15 cellular contexts compared by ENCODE assay signal in genomic region chr1:11279152-11279551, GRCh38.
"Had no signal": no experiment of that assay in that cellular context is flagged by ENCODE, and none has a peak within 500 bp of the region (broad histone marks: within the 10 kb centered on the region; RNA-seq: fewer than 3 reads in every experiment).

No MANE protein-coding gene starts in this region.

- H3K27ac Mint-ChIP-seq: endodermal cell, mesothelial cell of epicardium, type B pancreatic cell had no signal

- H3K27ac ChIP-seq: dorsolateral prefrontal cortex, gastroesophageal sphincter, lower lobe of right lung, ovary had no signal

- ATAC-seq: gastroesophageal sphincter; heart right ventricle; left cardiac atrium; lower lobe of right lung; sciatic nerve; stimulated activated naive CD8-positive, alpha-beta T cell treated with anti-CD3 and anti-CD28 coated beads, Interleukin-15, amount 100 ng/mL, for 72 hours had no signal

- H3K4me3 Mint-ChIP-seq: activated CD4-positive, alpha-beta memory T cell treated with anti-CD3 and anti-CD28 coated beads, Interleukin-2, amount 10 ng/mL, durations not matched to agents 7 days and 5 days; endodermal cell; mesothelial cell of epicardium; type B pancreatic cell had no signal

- H3K27me3 ChIP-seq: dorsolateral prefrontal cortex, gastroesophageal sphincter, heart right ventricle, ovary had no signal

- FAIRE-seq: astrocyte had no signal

- H3K36me3 ChIP-seq: ovary had no signal

- DNase-seq: activated CD4-positive, alpha-beta memory T cell treated with anti-CD3 and anti-CD28 coated beads, Interleukin-2, amount 10 ng/mL, durations not matched to agents 7 days and 5 days; activated CD4-positive, CD25-positive, alpha-beta regulatory T cell treated with anti-CD3 and anti-CD28 coated beads, Interleukin-2, amount 50 U/mL, for 72 hours; activated CD8-positive, alpha-beta memory T cell treated with anti-CD3 and anti-CD28 coated beads, Interleukin-2, amount 50 U/mL, for 4 hours; dorsolateral prefrontal cortex; endodermal cell; heart right ventricle; left cardiac atrium; lower lobe of right lung; ovary; stimulated activated naive CD8-positive, alpha-beta T cell treated with anti-CD3 and anti-CD28 coated beads, Interleukin-15, amount 100 ng/mL, for 72 hours had no signal

- H3K4me3 ChIP-seq: dorsolateral prefrontal cortex, gastroesophageal sphincter, heart right ventricle, lower lobe of right lung, ovary had no signal

- H3K9me3 Mint-ChIP-seq: activated CD4-positive, alpha-beta memory T cell treated with anti-CD3 and anti-CD28 coated beads, Interleukin-2, amount 10 ng/mL, durations not matched to agents 7 days and 5 days; endodermal cell; mesothelial cell of epicardium; stimulated activated naive CD8-positive, alpha-beta T cell treated with anti-CD3 and anti-CD28 coated beads, Interleukin-15, amount 100 ng/mL, for 72 hours; type B pancreatic cell had no signal

- H3K9me3 ChIP-seq: gastroesophageal sphincter, heart right ventricle, lower lobe of right lung, ovary had no signal

- H3K27me3 Mint-ChIP-seq: activated CD4-positive, alpha-beta memory T cell treated with anti-CD3 and anti-CD28 coated beads, Interleukin-2, amount 10 ng/mL, durations not matched to agents 7 days and 5 days; stimulated activated naive CD8-positive, alpha-beta T cell treated with anti-CD3 and anti-CD28 coated beads, Interleukin-15, amount 100 ng/mL, for 72 hours; type B pancreatic cell had no signal
